In genomic region chr15:44034933-44035624, GRCh38 we compare ENCODE assay signal across 14 cellular contexts.
A peak's percentile ranks its signal among the peaks of the same experiment; 100 is the strongest.
DNase-seq lines count a peak whose midpoint lies in the region; ATAC-seq and TF ChIP-seq lines count a peak whose summit lies in the region.
"Had no signal": no experiment of that assay in that cellular context is flagged by ENCODE, and none has a peak within 500 bp of the region (broad histone marks: within the 10 kb centered on the region; RNA-seq: fewer than 3 reads in every experiment).

No MANE protein-coding gene starts in this region.

- H3K18ac ChIP-seq in IMR-90 (ENCODE audit: low read depth, low read length): no peak overlapping the region

- peaks cover 5% of the 10 kb centered on the region for H3K9me3 Mint-ChIP-seq in activated naive CD8-positive, alpha-beta T cell treated with anti-CD3 and anti-CD28 coated beads, Interleukin-2, amount 50 U/mL, for 24 hours
- no peaks in the 10 kb centered on the region for H3K9me3 Mint-ChIP-seq in Calu3 (ENCODE audit: low read depth, unreplicated experiment)
- H3K9me3 Mint-ChIP-seq: effector memory CD8-positive, alpha-beta T cell; T-helper 1 cell treated with Interleukin-12 subunit alpha and Interleukin-12 subunit beta and Interleukin-4 antibody, amounts not matched to agents 30 μg/mL and 1 μg/mL, for 36 hours had no signal

- H3K27me3 Mint-ChIP-seq in activated naive CD8-positive, alpha-beta T cell treated with anti-CD3 and anti-CD28 coated beads, Interleukin-2, amount 50 U/mL, for 24 hours: peaks cover 29% of the 10 kb centered on the region
- no peaks in the 10 kb centered on the region for H3K27me3 Mint-ChIP-seq in Calu3 (ENCODE audit: unreplicated experiment)

- H2BK15ac ChIP-seq in IMR-90 (ENCODE audit: low read depth, low read length): no peak overlapping the region

- H2AK9ac ChIP-seq in IMR-90 (replicated peaks; ENCODE audit: low read depth, low read length, poor library complexity): no peak overlapping the region

- CTCF ChIA-PET in IMR-90 (lab: Yijun Ruan, JAX) (interaction anchor here (1.1 kb wide), 1 partner anchor 32 kb away, joined by 4 read pairs; no protein-coding TSS in a partner anchor), mammary epithelial cell (lab: Charles Lee; ENCODE audit: low non-redundant PET) (no interaction called here), Calu3 (lab: Charles Lee) (no interaction called here)

- no peak for TF ChIP-seq RAD21 in IMR-90 (IDR thresholded peaks at IDR 0.05; ENCODE audit: low read length)

- no peak overlapping the region for H3K4ac ChIP-seq in IMR-90 (ENCODE audit: low read depth, low read length)

- no peak overlapping the region for H2AK5ac ChIP-seq in IMR-90 (ENCODE audit: low read depth, low read length)

- H4K5ac ChIP-seq in IMR-90 (ENCODE audit: low read depth, low read length): no peak overlapping the region

- no peaks in the 10 kb centered on the region for H3K36me3 Mint-ChIP-seq in activated naive CD8-positive, alpha-beta T cell treated with anti-CD3 and anti-CD28 coated beads, Interleukin-2, amount 50 U/mL, for 24 hours (ENCODE audit: low read depth)
- no peaks in the 10 kb centered on the region for H3K36me3 Mint-ChIP-seq in Calu3 (ENCODE audit: insufficient read depth, unreplicated experiment)

- peaks cover 3% of the 10 kb centered on the region; the same call in 1 of the 2 replicates for H3K9me1 ChIP-seq in IMR-90 (ENCODE audit: insufficient read depth, low read length)

- no CpG with 5 or more reads among the region's 3 CpGs for WGBS in IMR-90 (ENCODE audit: extremely low coverage in 2 of 2, insufficient read length in 1 of 2), 2 experiments
- WGBS in mammary epithelial cell (ENCODE audit: low coverage, missing lambda C conversion rate): 33% methylated on average over 3 of the region's 3 CpGs

- H3K4me3 Mint-ChIP-seq in activated naive CD8-positive, alpha-beta T cell treated with anti-CD3 and anti-CD28 coated beads, Interleukin-2, amount 50 U/mL, for 24 hours: no peak overlapping the region
- no peak overlapping the region for H3K4me3 Mint-ChIP-seq in Calu3 (ENCODE audit: low read depth, unreplicated experiment)
- H3K4me3 Mint-ChIP-seq: activated CD4-positive, alpha-beta T cell treated with anti-CD3 and anti-CD28 coated beads, Interleukin-2, amount 10 ng/mL, durations not matched to agents 7 days and 5 days; effector memory CD8-positive, alpha-beta T cell; T-helper 1 cell treated with Interleukin-12 subunit alpha and Interleukin-12 subunit beta and Interleukin-4 antibody, amounts not matched to agents 30 μg/mL and 1 μg/mL, for 36 hours had no signal

- TF ChIP-seq CTCF in IMR-90 (conservative IDR thresholded peaks at IDR 0.05; ENCODE audit: low read depth, low read length) (no peak), mammary epithelial cell (conservative IDR thresholded peaks at IDR 0.05 in 1 of 2, IDR thresholded peaks at IDR 0.05 in 1 of 2; ENCODE audit: extremely low read depth in 1 of 2, insufficient read depth in 1 of 2, low read depth in 1 of 2, low read length in 2 of 2) (no peak), Calu3 (IDR thresholded peaks at IDR 0.05; ENCODE audit: unreplicated experiment) (no peak)

- H3K36me3 ChIP-seq in IMR-90 (ENCODE audit: control insufficient read depth, insufficient read depth, low read length): no peaks in the 10 kb centered on the region
- H3K36me3 ChIP-seq in mammary epithelial cell (ENCODE audit: insufficient read depth, low read length): no peaks in the 10 kb centered on the region
- H3K36me3 ChIP-seq: transverse colon had no signal

- TF ChIP-seq POLR2A in IMR-90 (IDR thresholded peaks at IDR 0.05; ENCODE audit: low read depth, low read length): no peak

- H3K4me1 Mint-ChIP-seq in activated naive CD8-positive, alpha-beta T cell treated with anti-CD3 and anti-CD28 coated beads, Interleukin-2, amount 50 U/mL, for 24 hours: peaks cover 8% of the 10 kb centered on the region
- peaks cover 9% of the 10 kb centered on the region for H3K4me1 Mint-ChIP-seq in Calu3 (ENCODE audit: low read depth, unreplicated experiment)
- H3K4me1 Mint-ChIP-seq: activated CD4-positive, alpha-beta T cell treated with anti-CD3 and anti-CD28 coated beads, Interleukin-2, amount 10 ng/mL, durations not matched to agents 7 days and 5 days had no signal

- H4K91ac ChIP-seq in IMR-90 (ENCODE audit: insufficient read depth, low read depth, low read length): no peak overlapping the region

- in situ Hi-C loops in IMR-90 (cut with MboI; ENCODE audit: low sequenced_read_pairs): no loop called here
- in situ Hi-C loops in mammary epithelial cell (cut with MboI; ENCODE audit: low sequenced_read_pairs in 2 of 2): no loop called here

- BruUV-seq in IMR-90 (replicated peaks; lab: Mats Ljungman, UMichigan) (no TSS peak), mammary epithelial cell (replicated peaks; lab: Mats Ljungman, UMichigan) (no TSS peak), Calu3 (replicated peaks; lab: Mats Ljungman, UMichigan) (no TSS peak)

- H3K4me1 ChIP-seq in IMR-90 (ENCODE audit: control insufficient read depth, insufficient read depth, low read length) (peaks cover 8% of the 10 kb centered on the region), mammary epithelial cell (ENCODE audit: insufficient read depth, low read length) (peaks cover 28% of the 10 kb centered on the region)
- H3K4me1 ChIP-seq: transverse colon had no signal

- peak; percentile 23 for DNase-seq in A172 (ENCODE audit: low spot score)
- DNase-seq in IMR-90: peak; percentile 83
- peak; percentile 62 for DNase-seq in mammary epithelial cell
- no peak for DNase-seq in left ventricle myocardium superior
- DNase-seq in activated naive CD8-positive, alpha-beta T cell treated with anti-CD3 and anti-CD28 coated beads, Interleukin-2, amount 50 U/mL, for 24 hours: no peak
- no peak for DNase-seq in effector CD8-positive, alpha-beta T cell (lab: John Stamatoyannopoulos, UW)
- DNase-seq in Calu3: no peak
- DNase-seq: activated CD4-positive, alpha-beta T cell treated with anti-CD3 and anti-CD28 coated beads, Interleukin-2, amount 10 ng/mL, durations not matched to agents 7 days and 5 days; activated gamma-delta T cell treated with Interleukin-2 at 50 U/mL for 16 hours; DND-41; effector memory CD8-positive, alpha-beta T cell; transverse colon had no signal

- H4K20me1 ChIP-seq in IMR-90 (ENCODE audit: insufficient read depth, low read length): no peaks in the 10 kb centered on the region
- H4K20me1 ChIP-seq in mammary epithelial cell (ENCODE audit: insufficient read depth, low read length): no peaks in the 10 kb centered on the region

- H3K4me3 ChIP-seq in IMR-90 (ENCODE audit: insufficient read depth, low read depth, low read length): no peak overlapping the region
- no peak overlapping the region for H3K4me3 ChIP-seq in mammary epithelial cell (replicated peaks in 1 of 3; ENCODE audit: insufficient read depth in 1 of 3, low read depth in 2 of 3, low read length in 3 of 3)
- H3K4me3 ChIP-seq: transverse colon had no signal

- no peak overlapping the region for H2BK5ac ChIP-seq in IMR-90 (ENCODE audit: low read depth, low read length, poor library complexity, severe bottlenecking)

- no peak overlapping the region for H3K4me2 ChIP-seq in IMR-90 (ENCODE audit: low read depth, low read length)
- H3K4me2 ChIP-seq in mammary epithelial cell (ENCODE audit: insufficient read depth, low read depth, low read length): peak overlapping the region; percentile 15

- peak overlapping the region; percentile 22; the same call in 1 of the 2 replicates for H3K23ac ChIP-seq in IMR-90 (ENCODE audit: low read depth, low read length)

- no peaks in the 10 kb centered on the region for H3K27me3 ChIP-seq in IMR-90 (ENCODE audit: control insufficient read depth, insufficient read depth, low read length)
- H3K27me3 ChIP-seq in mammary epithelial cell (ENCODE audit: insufficient read depth, low read length): no peaks in the 10 kb centered on the region
- H3K27me3 ChIP-seq: transverse colon had no signal

- peaks cover 46% of the 10 kb centered on the region for H3K79me2 ChIP-seq in mammary epithelial cell (ENCODE audit: insufficient read depth, low read length)

- H4K8ac ChIP-seq in IMR-90 (ENCODE audit: low read depth in 2 of 2, low read length in 2 of 2): no peak overlapping the region

- 0 out of 4 replicates have a peak, but pooled peaks cover 0 to 13% of the 10 kb centered on the region in 2 experiments for H3K79me1 ChIP-seq in IMR-90 (ENCODE audit: low read depth in 1 of 2, low read length in 2 of 2)

- no peak overlapping the region for H3K56ac ChIP-seq in IMR-90 (ENCODE audit: extremely low read depth, insufficient read depth, low read length)

- no peak overlapping the region for H3K27ac ChIP-seq in IMR-90 (ENCODE audit: insufficient read depth, low read length)
- peak overlapping the region; percentile 21 for H3K27ac ChIP-seq in mammary epithelial cell (ENCODE audit: insufficient read depth, low read depth, low read length)
- H3K27ac ChIP-seq: transverse colon had no signal

- ATAC-seq in IMR-90 (ENCODE audit: low read depth) (peak; percentile 56), left ventricle myocardium superior (peak; percentile 83), GM21717 (IDR thresholded peaks at IDR 0.05; ENCODE audit: unreplicated experiment) (no peak)
- no peak for ATAC-seq in activated naive CD8-positive, alpha-beta T cell treated with anti-CD3 and anti-CD28 coated beads, Interleukin-2, amount 50 U/mL, for 24 hours
- ATAC-seq: effector memory CD8-positive, alpha-beta T cell had no signal

- POLR2A ChIA-PET in IMR-90 (lab: Charles Lee; ENCODE audit: unreplicated experiment): no interaction called here

- dilution Hi-C loops in IMR-90 (cut with HindIII; ENCODE audit: low sequenced_read_pairs, unreplicated experiment) (no loop called here), mammary epithelial cell (cut with HindIII; ENCODE audit: low sequenced_read_pairs) (no loop called here)

- no peak overlapping the region for H3K14ac ChIP-seq in IMR-90 (replicated peaks; ENCODE audit: low read depth, low read length)

- intact Hi-C loops in IMR-90 (cut with micrococcal nuclease) (no loop called here), mammary epithelial cell (cut with micrococcal nuclease) (no loop called here), left ventricle myocardium superior (cut with micrococcal nuclease) (no loop called here), Calu3 (cut with micrococcal nuclease; ENCODE audit: unreplicated experiment) (no loop called here)

- H3K27ac Mint-ChIP-seq in activated naive CD8-positive, alpha-beta T cell treated with anti-CD3 and anti-CD28 coated beads, Interleukin-2, amount 50 U/mL, for 24 hours: no peak overlapping the region
- no peak overlapping the region for H3K27ac Mint-ChIP-seq in Calu3 (ENCODE audit: unreplicated experiment)
- H3K27ac Mint-ChIP-seq: activated CD4-positive, alpha-beta T cell treated with anti-CD3 and anti-CD28 coated beads, Interleukin-2, amount 10 ng/mL, durations not matched to agents 7 days and 5 days; effector memory CD8-positive, alpha-beta T cell; T-helper 1 cell treated with Interleukin-12 subunit alpha and Interleukin-12 subunit beta and Interleukin-4 antibody, amounts not matched to agents 30 μg/mL and 1 μg/mL, for 36 hours had no signal

- no peak overlapping the region; the same call in 1 of the 2 replicates for H2BK120ac ChIP-seq in IMR-90 (ENCODE audit: low read depth, low read length)

- H3K9me3 ChIP-seq in IMR-90 (ENCODE audit: control insufficient read depth, insufficient read depth, low read length) (no peaks in the 10 kb centered on the region), mammary epithelial cell (replicated peaks; ENCODE audit: insufficient read depth, low read length) (no peaks in the 10 kb centered on the region)
- H3K9me3 ChIP-seq: transverse colon had no signal

- H3K9ac ChIP-seq in IMR-90 (ENCODE audit: low read depth, low read length): no peak overlapping the region
- H3K9ac ChIP-seq in mammary epithelial cell (ENCODE audit: insufficient read depth, low read length): no peak overlapping the region

- H2AFZ ChIP-seq in IMR-90 (replicated peaks; ENCODE audit: low read length, poor library complexity) (no peak overlapping the region), mammary epithelial cell (ENCODE audit: low read depth, low read length) (no peak overlapping the region)

- no peak overlapping the region; the same call in 1 of the 2 replicates for H2BK20ac ChIP-seq in IMR-90 (ENCODE audit: low read depth, low read length)

Comparison
In these comparisons a context has a peak if more than half of its experiments do, and no peak if none do; other contexts are left out.
1. DNase-seq: peak in A172 (single experiment), IMR-90 (single experiment) and mammary epithelial cell (single experiment); none in left ventricle myocardium superior (single experiment), activated naive CD8-positive, alpha-beta T cell treated with anti-CD3 and anti-CD28 coated beads, Interleukin-2, amount 50 U/mL, for 24 hours (single experiment), effector CD8-positive, alpha-beta T cell (single experiment) and Calu3 (single experiment).
2. ATAC-seq: peak in IMR-90 (single experiment) and left ventricle myocardium superior (single experiment); none in activated naive CD8-positive, alpha-beta T cell treated with anti-CD3 and anti-CD28 coated beads, Interleukin-2, amount 50 U/mL, for 24 hours (single experiment) and GM21717 (single experiment).